1 cellular context compared by ENCODE assay signal in the genomic region with DNA sequence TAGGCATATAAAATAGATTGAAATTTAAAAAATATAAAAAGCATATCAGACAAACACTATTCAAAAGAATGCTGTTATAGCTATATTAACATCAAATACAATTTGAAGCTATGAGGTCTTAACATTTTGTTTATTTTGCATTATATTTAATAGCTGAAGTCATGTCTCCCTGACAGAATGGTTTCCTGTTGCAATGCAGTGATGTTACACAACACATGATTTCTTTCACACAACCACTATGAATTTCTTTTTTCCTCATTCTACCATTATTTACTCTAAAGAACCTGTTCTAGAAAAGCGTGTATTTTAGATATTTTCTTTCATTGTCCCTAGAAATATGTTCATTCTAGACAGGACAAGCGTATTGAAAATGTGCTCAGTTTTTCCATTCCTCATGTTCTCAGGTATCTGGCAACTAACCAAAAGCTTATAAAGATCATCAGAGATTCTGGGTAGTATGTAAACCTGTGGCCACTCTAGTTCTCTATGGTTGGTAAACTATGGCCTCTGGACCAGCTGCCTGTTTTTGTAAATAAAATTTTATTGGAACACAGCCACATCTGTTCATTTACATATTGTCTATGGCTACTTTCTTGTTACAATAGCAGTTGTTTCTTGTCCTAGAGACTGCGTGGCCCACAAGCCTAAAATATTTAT.
TF ChIP-seq lines count a peak whose summit lies in the region.

No MANE protein-coding gene starts in this region.

TF ChIP-seq in HepG2, 621 proteins besides CTCF, POLR2A, EP300 and RAD21 (continued from another document):
- TF ChIP-seq ZNF598 (CRISPR knock-in tag; IDR thresholded peaks at IDR 0.05; ENCODE audit: borderline replicate concordance) (no peak), CEBPG (CRISPR knock-in tag; IDR thresholded peaks at IDR 0.05) (peak; percentile 18; the same call in 1 of the 2 replicates), HNRNPUL1 (IDR thresholded peaks at IDR 0.05; ENCODE audit: low read depth, low read length) (0 out of 2 replicates have a peak, but pooled peaks have one; percentile 25), ZNF749 (CRISPR knock-in tag; IDR thresholded peaks at IDR 0.05; ENCODE audit: borderline replicate concordance) (no peak), MAFK (conservative IDR thresholded peaks at IDR 0.05 in 1 of 2, IDR thresholded peaks at IDR 0.05 in 1 of 2; ENCODE audit: low read length in 2 of 2) (peak in 1 of 2 experiments; percentile 18; a peak in 1 of 4 replicates), ZNF329 (CRISPR knock-in tag; IDR thresholded peaks at IDR 0.05; ENCODE audit: low read depth) (no peak), DNMT1 (CRISPR knock-in tag; IDR thresholded peaks at IDR 0.05) (no peak), MIXL1 (CRISPR knock-in tag; IDR thresholded peaks at IDR 0.05) (no peak), TEF (CRISPR knock-in tag; IDR thresholded peaks at IDR 0.05) (0 out of 2 replicates have a peak, but pooled peaks have one; percentile 71), ZBTB43 (CRISPR knock-in tag; conservative IDR thresholded peaks at IDR 0.05) (no peak), ZNF232 (CRISPR knock-in tag; IDR thresholded peaks at IDR 0.05; ENCODE audit: borderline replicate concordance) (no peak), ZNF781 (CRISPR knock-in tag; IDR thresholded peaks at IDR 0.05; ENCODE audit: borderline replicate concordance, not compliant biosample characterization) (no peak), HCFC1 (IDR thresholded peaks at IDR 0.05; ENCODE audit: low read depth, low read length) (no peak), ZNF597 (CRISPR knock-in tag; IDR thresholded peaks at IDR 0.05) (no peak), PRPF4 (IDR thresholded peaks at IDR 0.05; ENCODE audit: low read depth, low read length, poor library complexity, severe bottlenecking) (no peak), SALL1 (CRISPR knock-in tag; IDR thresholded peaks at IDR 0.05) (no peak), TCF7 (IDR thresholded peaks at IDR 0.05; ENCODE audit: low read depth) (no peak), HES4 (CRISPR knock-in tag; IDR thresholded peaks at IDR 0.05; ENCODE audit: borderline replicate concordance) (no peak), CEBPB (IDR thresholded peaks at IDR 0.05; ENCODE audit: borderline replicate concordance, low read depth, low read length) (peak; percentile 67; the same call in 1 of the 2 replicates), GZF1 (CRISPR knock-in tag; IDR thresholded peaks at IDR 0.05) (no peak), PAXIP1 (CRISPR knock-in tag; conservative IDR thresholded peaks at IDR 0.05) (no peak), GATAD1 (CRISPR knock-in tag; IDR thresholded peaks at IDR 0.05) (no peak), HOXA5 (CRISPR knock-in tag; IDR thresholded peaks at IDR 0.05) (no peak), ZBTB4 (CRISPR knock-in tag; IDR thresholded peaks at IDR 0.05; ENCODE audit: borderline replicate concordance) (no peak), CHD2 (IDR thresholded peaks at IDR 0.05; ENCODE audit: low read depth, low read length) (no peak), ZNF549 (CRISPR knock-in tag; IDR thresholded peaks at IDR 0.05) (0 out of 2 replicates have a peak, but pooled peaks have one; percentile 12), BORCS8-MEF2B (CRISPR knock-in tag; IDR thresholded peaks at IDR 0.05) (no peak), DNMT3B (CRISPR knock-in tag; conservative IDR thresholded peaks at IDR 0.05) (no peak), TMF1 (CRISPR knock-in tag; IDR thresholded peaks at IDR 0.05; ENCODE audit: low read depth) (no peak), GATAD2A (CRISPR knock-in tag; IDR thresholded peaks at IDR 0.05) (peak; percentile 42; the same call in 1 of the 2 replicates), ZNF709 (CRISPR knock-in tag; IDR thresholded peaks at IDR 0.05) (no peak), ELF3 (CRISPR knock-in tag; IDR thresholded peaks at IDR 0.05) (0 out of 2 replicates have a peak, but pooled peaks have one; percentile 10), FOXK1 (CRISPR knock-in tag; IDR thresholded peaks at IDR 0.05; ENCODE audit: borderline replicate concordance, low read depth) (no peak)
- TF ChIP-seq, protein P1, sequence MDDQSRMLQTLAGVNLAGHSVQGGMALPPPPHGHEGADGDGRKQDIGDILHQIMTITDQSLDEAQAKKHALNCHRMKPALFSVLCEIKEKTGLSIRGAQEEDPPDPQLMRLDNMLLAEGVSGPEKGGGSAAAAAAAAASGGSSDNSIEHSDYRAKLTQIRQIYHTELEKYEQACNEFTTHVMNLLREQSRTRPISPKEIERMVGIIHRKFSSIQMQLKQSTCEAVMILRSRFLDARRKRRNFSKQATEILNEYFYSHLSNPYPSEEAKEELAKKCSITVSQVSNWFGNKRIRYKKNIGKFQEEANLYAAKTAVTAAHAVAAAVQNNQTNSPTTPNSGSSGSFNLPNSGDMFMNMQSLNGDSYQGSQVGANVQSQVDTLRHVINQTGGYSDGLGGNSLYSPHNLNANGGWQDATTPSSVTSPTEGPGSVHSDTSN (CRISPR knock-in tag; IDR thresholded peaks at IDR 0.05; ENCODE audit: borderline replicate concordance): no peak
